In the genomic region with DNA sequence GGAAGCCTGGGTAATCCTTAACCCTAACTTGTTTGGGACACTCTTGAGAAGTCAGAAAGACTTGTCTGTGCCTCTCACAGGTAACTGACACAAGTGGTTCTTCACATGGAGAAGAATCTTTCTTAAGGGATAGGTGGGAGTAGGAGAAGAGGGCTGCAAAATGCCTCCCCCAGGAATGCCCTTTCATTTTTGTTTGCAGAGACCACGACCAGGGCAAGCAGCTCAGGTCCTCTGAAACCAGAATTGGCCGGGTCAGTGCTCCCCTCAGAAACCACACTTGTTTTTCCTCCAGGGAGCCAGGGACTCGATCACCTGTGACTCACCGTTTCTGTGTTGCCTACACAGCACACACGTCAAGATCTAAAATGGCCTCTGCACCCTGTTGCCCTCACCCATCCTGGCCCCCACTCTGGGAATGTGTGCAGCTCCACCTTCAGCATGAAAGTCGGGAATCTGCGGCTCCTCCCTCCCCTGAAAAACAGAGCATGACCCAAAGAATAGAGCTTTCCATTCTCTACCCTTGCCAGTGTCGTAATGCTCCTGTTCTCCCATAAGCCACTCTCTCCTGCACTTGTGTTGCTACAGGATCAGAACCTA, we compare ENCODE assay signal across 15 cellular contexts. TPM values are rescaled to one million over a fixed set of nuclear protein-coding genes. Genes with fewer than 3 reads are reported as not detected.
DNase-seq lines count a peak whose midpoint lies in the region; ATAC-seq, FAIRE-seq and TF ChIP-seq lines count a peak whose summit lies in the region.
"Had no signal": no experiment of that assay in that cellular context is flagged by ENCODE, and none has a peak within 500 bp of the region (broad histone marks: within the 10 kb centered on the region; RNA-seq: fewer than 3 reads in every experiment).

No MANE protein-coding gene starts in this region.

- CTCF ChIA-PET in MCF 10A (lab: Yijun Ruan, JAX): no interaction called here

- H3K4me3 ChIP-seq in breast epithelium (no peak overlapping the region), left lung (no peak overlapping the region), uterus (no peak overlapping the region)
- H3K4me3 ChIP-seq: sigmoid colon, tibial artery had no signal

- H3K27ac Mint-ChIP-seq in MCF 10A (ENCODE audit: low read depth, unreplicated experiment): no peak overlapping the region
- H3K27ac Mint-ChIP-seq: activated naive CD4-positive, alpha-beta T cell treated with anti-CD3 and anti-CD28 coated beads, Interleukin-2, amount 50 U/mL, for 72 hours; effector memory CD8-positive, alpha-beta T cell; IgD-negative memory B cell had no signal

- no peak overlapping the region for H3K27ac ChIP-seq in breast epithelium
- H3K27ac ChIP-seq in left lung: peak overlapping the region; percentile 13 to 62
- H3K27ac ChIP-seq in uterus: no peak overlapping the region
- H3K27ac ChIP-seq: sigmoid colon, tibial artery had no signal

- H3K9me3 Mint-ChIP-seq in MCF 10A (ENCODE audit: unreplicated experiment): no peaks in the 10 kb centered on the region
- H3K9me3 Mint-ChIP-seq: activated naive CD4-positive, alpha-beta T cell treated with anti-CD3 and anti-CD28 coated beads, Interleukin-2, amount 50 U/mL, for 72 hours; effector memory CD8-positive, alpha-beta T cell; IgD-negative memory B cell had no signal

- ATAC-seq in left lung: peak; percentile 65
- ATAC-seq: effector memory CD8-positive, alpha-beta T cell had no signal

- BruUV-seq in MCF 10A (replicated peaks; lab: Mats Ljungman, UMichigan): no TSS peak

- DNase-seq in MCF 10A (ENCODE audit: unreplicated experiment): peak; percentile 53
- DNase-seq in breast epithelium (ENCODE audit: low spot score in 2 of 2): no peak
- peak; percentile 65 for DNase-seq in astrocyte of the hippocampus (ENCODE audit: low read depth, low spot score)
- peak in 1 of 2 donors; percentile 49 for DNase-seq in left lung
- DNase-seq in urothelium cell line (ENCODE audit: low spot score): peak; percentile 51
- no peak for DNase-seq in SHP77 (lab: John Stamatoyannopoulos, UW)
- no peak for DNase-seq in uterus
- no peak for DNase-seq in DMS153 treated with DMSO at 0.1 percent for 48 hours (lab: John Stamatoyannopoulos, UW; ENCODE audit: unreplicated experiment)
- DNase-seq: effector memory CD8-positive, alpha-beta T cell; GDM1; NCI-H1694; sigmoid colon; tibial artery had no signal

- POLR2A ChIA-PET in MCF 10A (lab: Yijun Ruan, JAX): interaction anchor here (0.6 to 0.7 kb wide), 2 partner anchors 17 to 96 kb away, joined by 3 read pairs; no protein-coding TSS in a partner anchor

- no peak for TF ChIP-seq CTCF in MCF 10A (IDR thresholded peaks at IDR 0.05; ENCODE audit: unreplicated experiment)
- no peak for TF ChIP-seq CTCF in breast epithelium (IDR thresholded peaks at IDR 0.05)
- no peak for TF ChIP-seq CTCF in left lung (IDR thresholded peaks at IDR 0.05)
- TF ChIP-seq CTCF in uterus (IDR thresholded peaks at IDR 0.05): no peak

- no peaks in the 10 kb centered on the region for H3K36me3 ChIP-seq in breast epithelium
- no peaks in the 10 kb centered on the region for H3K36me3 ChIP-seq in left lung
- no peaks in the 10 kb centered on the region for H3K36me3 ChIP-seq in uterus
- H3K36me3 ChIP-seq: sigmoid colon, tibial artery had no signal

- H3K4me3 Mint-ChIP-seq in MCF 10A (ENCODE audit: unreplicated experiment): no peak overlapping the region
- H3K4me3 Mint-ChIP-seq: effector memory CD8-positive, alpha-beta T cell; IgD-negative memory B cell had no signal

- no peaks in the 10 kb centered on the region for H3K4me1 ChIP-seq in breast epithelium
- peaks cover 4 to 5% of the 10 kb centered on the region in 2 donors for H3K4me1 ChIP-seq in left lung
- no peaks in the 10 kb centered on the region for H3K4me1 ChIP-seq in uterus
- H3K4me1 ChIP-seq: sigmoid colon, tibial artery had no signal

- peaks cover 3% of the 10 kb centered on the region for H3K27me3 Mint-ChIP-seq in MCF 10A (ENCODE audit: insufficient read depth, unreplicated experiment)

- H3K36me3 Mint-ChIP-seq in MCF 10A (ENCODE audit: insufficient read depth, unreplicated experiment): no peaks in the 10 kb centered on the region
- H3K36me3 Mint-ChIP-seq: activated naive CD4-positive, alpha-beta T cell treated with anti-CD3 and anti-CD28 coated beads, Interleukin-2, amount 50 U/mL, for 72 hours; IgD-negative memory B cell had no signal

- no peak for FAIRE-seq in urothelium cell line (lab: Jason Lieb, UNC)

- intact Hi-C loops in MCF 10A (cut with micrococcal nuclease): no loop called here
- intact Hi-C loops in breast epithelium (cut with DNase I; ENCODE audit: low total_unique reads): no loop called here
- intact Hi-C loops in left lung (cut with DNase I): no loop called here
- intact Hi-C loops in uterus (cut with DNase I; ENCODE audit: low total_unique reads): no loop called here

- TF ChIP-seq POLR2A in breast epithelium (IDR thresholded peaks at IDR 0.05) (no peak), uterus (IDR thresholded peaks at IDR 0.05) (no peak)

- H3K27me3 ChIP-seq in breast epithelium: peaks cover 0 to 34% of the 10 kb centered on the region in 2 donors
- peaks cover 0 to 55% of the 10 kb centered on the region in 2 donors for H3K27me3 ChIP-seq in left lung
- no peaks in the 10 kb centered on the region for H3K27me3 ChIP-seq in uterus

- peaks cover 5% of the 10 kb centered on the region for H3K4me1 Mint-ChIP-seq in MCF 10A (ENCODE audit: insufficient read depth, unreplicated experiment)
- H3K4me1 Mint-ChIP-seq: IgD-negative memory B cell had no signal

- H3K9me3 ChIP-seq in breast epithelium (no peaks in the 10 kb centered on the region), left lung (no peaks in the 10 kb centered on the region), uterus (no peaks in the 10 kb centered on the region)
- H3K9me3 ChIP-seq: sigmoid colon, tibial artery had no signal

RNA-seq across cellular contexts. Expression of a gene that starts 36.1 kb away (rescaled TPM):
- total RNA-seq in MCF 10A (2022) (not detected in 2 replicates), breast epithelium (under 1 TPM in 1 of 3 donors, not detected in 2; 0.33 TPM), left lung (10 to 100 TPM in 1 of 2 donors, 1 to 10 TPM in 1; 9.6 to 25.2 TPM), uterus (1 to 10 TPM in 1 of 4 donors, under 1 TPM in 1, not detected in 2; 0.29 to 1.5 TPM)

Comparison
In these comparisons a context has a peak if more than half of its experiments do, and no peak if none do; other contexts are left out.
1. DNase-seq: peak in MCF 10A (single experiment), astrocyte of the hippocampus (single experiment) and urothelium cell line (single experiment); none in breast epithelium (0 of 2), SHP77 (0 of 2), uterus (0 of 2) and DMS153 treated with DMSO at 0.1 percent for 48 hours (single experiment).
2. H3K27ac ChIP-seq: peak in left lung (2 of 2); none in breast epithelium (0 of 2) and uterus (0 of 2).
3. RNA of a gene that starts 36.1 kb away (total RNA-seq): 9.6 to 25.2 TPM in left lung; 0.29 to 1.5 TPM in uterus, not detected in MCF 10A and 0.33 TPM in breast epithelium; every median in the first group is over 4 times any median in the second.